ENCODE assay signal across 8 cellular contexts in the genomic region with DNA sequence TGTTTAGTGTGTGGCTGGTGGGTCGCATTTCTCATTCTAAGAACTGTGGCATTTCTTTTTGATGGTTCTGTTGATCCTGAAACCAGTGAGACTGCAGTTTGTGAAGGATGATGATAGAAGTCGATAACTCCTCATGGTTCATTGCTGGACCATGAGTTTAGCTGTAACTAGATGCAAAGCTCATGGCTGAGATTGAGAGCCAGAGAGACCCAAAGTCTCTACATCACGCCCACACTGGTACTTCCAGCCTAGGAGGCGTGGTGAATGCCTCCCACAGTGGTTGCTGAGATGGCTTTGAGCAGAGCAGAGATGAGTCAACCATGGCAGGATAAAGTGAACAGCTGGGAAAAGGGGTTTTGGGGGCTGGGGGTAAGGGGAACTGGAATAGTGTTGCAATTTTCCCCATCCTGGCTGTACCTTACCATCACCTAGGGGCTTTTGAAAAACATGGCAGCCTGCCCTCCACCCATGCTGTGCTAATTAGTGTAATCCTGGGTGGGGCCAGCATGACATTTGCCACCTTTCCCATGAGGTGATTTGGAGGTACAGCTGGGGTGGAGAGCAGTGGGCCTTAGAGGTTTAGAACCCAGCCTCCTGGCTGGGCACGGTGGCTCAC. TPM values are rescaled to one million over a fixed set of nuclear protein-coding genes. Genes with fewer than 3 reads are reported as not detected.
A peak's percentile ranks its signal among the peaks of the same experiment; 100 is the strongest.
DNase-seq lines count a peak whose midpoint lies in the region; ATAC-seq lines count a peak whose summit lies in the region.

No MANE protein-coding gene starts in this region.

- peaks cover 27% of the 10 kb centered on the region for H3K36me3 Mint-ChIP-seq in activated T-helper 2 cell treated with anti-CD3 and anti-CD28 coated beads, Interferon-gamma antibody, Interleukin-2, Interleukin-4, amounts not matched to agents 10 μg/mL and 5 μg/mL and 100 μg/mL, durations not matched to agents 14 hours and 24 hours and 36 hours (ENCODE audit: low read depth)

- no peak overlapping the region for H3K4me3 Mint-ChIP-seq in activated T-helper 2 cell treated with anti-CD3 and anti-CD28 coated beads, Interferon-gamma antibody, Interleukin-2, Interleukin-4, amounts not matched to agents 10 μg/mL and 5 μg/mL and 100 μg/mL, durations not matched to agents 14 hours and 24 hours and 36 hours (ENCODE audit: low read depth)

- H3K9me3 Mint-ChIP-seq in activated T-helper 2 cell treated with anti-CD3 and anti-CD28 coated beads, Interferon-gamma antibody, Interleukin-2, Interleukin-4, amounts not matched to agents 10 μg/mL and 5 μg/mL and 100 μg/mL, durations not matched to agents 14 hours and 24 hours and 36 hours, result no peaks in the 10 kb centered on the region

- peak overlapping the region; percentile 86 for H3K27ac Mint-ChIP-seq in activated T-helper 2 cell treated with anti-CD3 and anti-CD28 coated beads, Interferon-gamma antibody, Interleukin-2, Interleukin-4, amounts not matched to agents 10 μg/mL and 5 μg/mL and 100 μg/mL, durations not matched to agents 14 hours and 24 hours and 36 hours

- intact Hi-C loops in activated T-helper 2 cell treated with anti-CD3 and anti-CD28 coated beads, Interferon-gamma antibody, Interleukin-2, Interleukin-4, amounts not matched to agents 10 μg/mL and 5 μg/mL and 100 μg/mL, durations not matched to agents 14 hours and 24 hours and 36 hours (cut with micrococcal nuclease), result loop anchor here (1.0 to 10.0 kb wide), 6 partner anchors 13 to 266 kb away; a partner anchor contains a TSS

- H3K27me3 Mint-ChIP-seq in activated T-helper 2 cell treated with anti-CD3 and anti-CD28 coated beads, Interferon-gamma antibody, Interleukin-2, Interleukin-4, amounts not matched to agents 10 μg/mL and 5 μg/mL and 100 μg/mL, durations not matched to agents 14 hours and 24 hours and 36 hours (ENCODE audit: low read depth), result no peaks in the 10 kb centered on the region

- ATAC-seq in HG03378 (IDR thresholded peaks at IDR 0.05; ENCODE audit: unreplicated experiment), result peak; percentile 37
- peak; percentile 60 for ATAC-seq in stimulated activated naive CD8-positive, alpha-beta T cell treated with anti-CD3 and anti-CD28 coated beads, Interleukin-15, Interleukin-2, amounts not matched to agents 100 U/mL and 50 U/mL, for 24 hours

- peaks cover 89% of the 10 kb centered on the region for H3K4me1 Mint-ChIP-seq in activated T-helper 2 cell treated with anti-CD3 and anti-CD28 coated beads, Interferon-gamma antibody, Interleukin-2, Interleukin-4, amounts not matched to agents 10 μg/mL and 5 μg/mL and 100 μg/mL, durations not matched to agents 14 hours and 24 hours and 36 hours (ENCODE audit: low read depth)

- DNase-seq in activated naive CD4-positive, alpha-beta T cell treated with Interleukin-2 at 50 U/mL for 16 hours, result peak; percentile 75
- no peak for DNase-seq in activated naive CD4-positive, alpha-beta T cell (lab: John Stamatoyannopoulos, UW)
- no peak for DNase-seq in activated T-helper 2 cell treated with anti-CD3 and anti-CD28 coated beads, Interferon-gamma antibody, Interleukin-2, Interleukin-4, amounts not matched to agents 10 μg/mL and 5 μg/mL and 100 μg/mL, durations not matched to agents 14 hours and 24 hours and 36 hours (ENCODE audit: low spot score)
- peak; percentile 68 for DNase-seq in stimulated activated naive CD8-positive, alpha-beta T cell treated with anti-CD3 and anti-CD28 coated beads, Interleukin-15, Interleukin-2, amounts not matched to agents 100 U/mL and 50 U/mL, for 24 hours
- DNase-seq in NCI-H1436 treated with DMSO at 0.1 percent for 48 hours (lab: John Stamatoyannopoulos, UW) (no peak), AML-193 (lab: John Stamatoyannopoulos, UW) (no peak), AG08395 (ENCODE audit: low spot score) (no peak)

RNA-seq across cellular contexts. Expression of a gene that starts 24.1 kb away (rescaled TPM):
- total RNA-seq in activated T-helper 2 cell treated with anti-CD3 and anti-CD28 coated beads, Interferon-gamma antibody, Interleukin-2, Interleukin-4, amounts not matched to agents 10 μg/mL and 5 μg/mL and 100 μg/mL, durations not matched to agents 14 hours and 24 hours and 36 hours, result 35.9 and 40.2 TPM in 2 replicates

Comparison
In these comparisons a context has a peak if more than half of its experiments do, and no peak if none do; other contexts are left out.
1. DNase-seq: peak in activated naive CD4-positive, alpha-beta T cell treated with Interleukin-2 at 50 U/mL for 16 hours (single experiment) and stimulated activated naive CD8-positive, alpha-beta T cell treated with anti-CD3 and anti-CD28 coated beads, Interleukin-15, Interleukin-2, amounts not matched to agents 100 U/mL and 50 U/mL, for 24 hours (single experiment); none in activated naive CD4-positive, alpha-beta T cell (0 of 4), activated T-helper 2 cell treated with anti-CD3 and anti-CD28 coated beads, Interferon-gamma antibody, Interleukin-2, Interleukin-4, amounts not matched to agents 10 μg/mL and 5 μg/mL and 100 μg/mL, durations not matched to agents 14 hours and 24 hours and 36 hours (single experiment), NCI-H1436 treated with DMSO at 0.1 percent for 48 hours (single experiment), AML-193 (0 of 2) and AG08395 (single experiment).